Comparison of ENCODE assay signal across 8 cellular contexts in the genomic region with DNA sequence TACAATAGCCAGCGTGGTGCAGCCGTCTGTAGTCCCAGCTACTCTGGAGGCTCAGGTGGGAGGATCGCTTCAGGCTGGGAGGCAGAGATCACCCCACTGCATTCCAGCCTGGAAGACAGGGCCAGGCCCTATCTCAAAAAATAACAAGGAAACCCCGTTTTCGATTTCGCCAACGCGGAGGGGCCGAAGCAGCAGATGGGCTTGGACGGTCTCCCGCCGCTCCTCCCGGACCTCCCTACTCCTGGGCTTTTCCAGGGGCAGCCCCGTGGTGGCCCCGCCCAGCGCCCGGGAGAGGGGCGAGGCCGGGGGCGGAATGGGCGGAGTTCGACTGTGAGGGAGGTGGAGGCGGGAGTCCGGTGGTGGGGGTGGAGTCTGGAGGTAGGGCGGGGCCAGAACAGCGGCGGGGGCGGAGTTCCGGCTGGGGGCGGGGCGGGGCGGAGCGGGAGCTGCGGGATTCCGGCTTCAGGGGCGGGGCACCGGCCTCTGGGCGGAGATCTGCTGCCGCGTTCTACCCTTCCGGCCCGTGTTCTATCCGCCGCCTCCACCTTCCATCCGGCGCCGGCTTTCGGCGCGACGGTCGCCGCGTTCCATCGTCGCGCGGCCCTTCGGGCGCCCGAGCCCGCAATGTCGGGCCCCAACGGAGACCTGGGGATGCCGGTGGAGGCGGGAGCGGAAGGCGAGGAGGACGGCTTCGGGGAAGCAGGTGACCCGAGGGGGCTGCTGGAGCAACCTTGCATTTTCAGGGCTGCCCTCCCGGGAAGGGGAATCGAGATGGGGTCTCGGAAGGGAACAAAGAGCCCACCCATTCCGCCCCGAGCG. TPM values are rescaled to one million over a fixed set of nuclear protein-coding genes. Genes with fewer than 3 reads are reported as not detected.
DNase-seq lines count a peak whose midpoint lies in the region; ATAC-seq, FAIRE-seq and TF ChIP-seq lines count a peak whose summit lies in the region.

TSS of gene BBLN (plus strand) at position 482 of the 819 bp plus-strand sequence. CDS start at position 625, 143 bp downstream.

- H2AFZ ChIP-seq in keratinocyte (ENCODE audit: control insufficient read depth, low read length), result peak within 1 kb of the TSS; percentile 92

- no peak for TF ChIP-seq CTCF in AG04449 (IDR thresholded peaks at IDR 0.05; ENCODE audit: insufficient read depth, low read length, missing control alignments)
- no peak for TF ChIP-seq CTCF in keratinocyte (optimal IDR thresholded peaks at IDR 0.05 in 1 of 3, IDR thresholded peaks at IDR 0.05 in 1 of 3, conservative IDR thresholded peaks at IDR 0.05 in 1 of 3; ENCODE audit: extremely low read depth in 1 of 3, insufficient read depth in 2 of 3, low read length in 3 of 3)

- H3K9ac ChIP-seq in keratinocyte (ENCODE audit: control insufficient read depth, extremely low read depth, insufficient read depth, low read length), result peak within 1 kb of the TSS; percentile 87

- H3K4me1 ChIP-seq in keratinocyte (ENCODE audit: control insufficient read depth, extremely low read depth, insufficient read depth, low read length), result peaks cover 19% of the 10 kb centered on the region

- H3K79me2 ChIP-seq in keratinocyte (ENCODE audit: control insufficient read depth, insufficient read depth, low read length), result peaks cover 5% of the 10 kb centered on the region

- CTCF ChIA-PET in AG04449 (lab: Yijun Ruan, JAX), result interaction anchor here (1.7 to 2.4 kb wide), 2 partner anchors 27 to 42 kb away, joined by 5 to 9 read pairs; no protein-coding TSS in a partner anchor

- peaks cover 3% of the 10 kb centered on the region for H4K20me1 ChIP-seq in keratinocyte (ENCODE audit: control insufficient read depth, extremely low read depth, insufficient read depth, low read length)

- H3K36me3 ChIP-seq in keratinocyte (ENCODE audit: control insufficient read depth in 2 of 2, extremely low read depth in 1 of 2, insufficient read depth in 2 of 2, low read length in 2 of 2), result peaks cover 16 to 18% of the 10 kb centered on the region in 2 experiments

- dilution Hi-C loops in keratinocyte (cut with MboI; ENCODE audit: extremely low pct_ligation_motif_present, low sequenced_read_pairs), result no loop called here

- no peaks in the 10 kb centered on the region for H3K9me3 ChIP-seq in keratinocyte (ENCODE audit: control insufficient read depth, low read depth, low read length)

- peak within 1 kb of the TSS; percentile 69 for H3K27ac ChIP-seq in keratinocyte (ENCODE audit: control insufficient read depth, insufficient read depth, low read length)

- H3K4me2 ChIP-seq in keratinocyte (ENCODE audit: control insufficient read depth, extremely low read depth, insufficient read depth, low read depth, low read length), result peak within 1 kb of the TSS; percentile 94

- DNase-seq in AG04449 (ENCODE audit: low read depth, low spot score) (peak; percentile 17), NCI-H460 (ENCODE audit: extremely low read depth, low read depth) (peak; percentile 92), cerebellar cortex (ENCODE audit: low spot score) (peak; percentile 94), keratinocyte (ENCODE audit: low read depth, low spot score) (peak; percentile 69)
- peak; percentile 96 for DNase-seq in activated CD4-positive, CD25-positive, alpha-beta regulatory T cell treated with anti-CD3 and anti-CD28 coated beads, Interleukin-2, amount 50 U/mL, for 72 hours
- DNase-seq in stimulated activated CD4-positive, alpha-beta T cell treated with anti-CD3 and anti-CD28 coated beads, Interleukin-12 subunit alpha, Interleukin-12 subunit beta, amount 100 ng/mL, for 48 hours (ENCODE audit: low read depth in 2 of 3, low spot score in 1 of 3), result peak; percentile 91 to 95 (median 95)

- ATAC-seq in GM19023 (IDR thresholded peaks at IDR 0.05; ENCODE audit: unreplicated experiment) (peak; percentile 87), HG03280 (IDR thresholded peaks at IDR 0.05; ENCODE audit: unreplicated experiment) (peak; percentile 86)

- FAIRE-seq in keratinocyte (lab: Jason Lieb, UNC), result no peak

- no peaks in the 10 kb centered on the region for H3K27me3 ChIP-seq in keratinocyte (ENCODE audit: control insufficient read depth, extremely low read depth, insufficient read depth, low read length)

- POLR2A ChIA-PET in AG04449 (lab: Yijun Ruan, JAX), result interaction anchor here (0.6 to 1.3 kb wide), 2 partner anchors 9 to 44 kb away, joined by 3 read pairs; no protein-coding TSS in a partner anchor

- H3K4me3 ChIP-seq in AG04449 (ENCODE audit: low read depth, low read length), result peak within 1 kb of the TSS; percentile 81
- peak within 1 kb of the TSS; percentile 89 to 92 (median 90) for H3K4me3 ChIP-seq in keratinocyte (ENCODE audit: control insufficient read depth in 2 of 3, extremely low read depth in 1 of 3, insufficient read depth in 2 of 3, low read depth in 1 of 3, low read length in 3 of 3)

- H3K9me1 ChIP-seq in keratinocyte (ENCODE audit: control insufficient read depth, extremely low read depth, insufficient read depth, low read length), result no peaks in the 10 kb centered on the region

RNA-seq across cellular contexts. Expression of gene BBLN, which starts in this region (rescaled TPM):
- total RNA-seq in NCI-H460 (2014; rRNA removed; shearing (Covaris generic)), result 86.7 and 113 TPM in 2 replicates
- polyA plus RNA-seq in NCI-H460 (2014; cell fraction: nucleus; rRNA removed), result 106 and 177 TPM in 2 replicates
- polyA plus RNA-seq in keratinocyte, result 35.9 to 89.0 TPM (median 50.9 TPM) in 3 replicates
- 10.4 TPM for polyA plus RNA-seq in keratinocyte (2011; ENCODE audit: low read depth)
- polyA plus RNA-seq in keratinocyte (2011; cell fraction: cytosol; rRNA removed), result 52.8 and 158 TPM in 2 replicates
- polyA plus RNA-seq in keratinocyte (2011; cell fraction: nucleus; rRNA removed), result 24.0 and 27.2 TPM in 2 replicates
- 69.5 and 195 TPM in 2 replicates for polyA plus RNA-seq in keratinocyte (2012; ENCODE audit: low replicate concordance)
- 8.2 to 24.0 TPM (median 11.0 TPM) in 3 replicates for polyA minus RNA-seq in keratinocyte
- polyA minus RNA-seq in keratinocyte (2011; cell fraction: cytosol; rRNA and poly(A)+ RNA removed), result 158 TPM
- polyA minus RNA-seq in keratinocyte (2011; cell fraction: nucleus; rRNA and poly(A)+ RNA removed), result 15.7 and 17.5 TPM in 2 replicates

Comparison
In these comparisons a context has a peak if more than half of its experiments do, and no peak if none do; other contexts are left out.
1. Peak in every context shown above with its lines: DNase-seq, ATAC-seq, H3K4me3 ChIP-seq and H3K27ac ChIP-seq.
2. DNase-seq: peak in every context shown above with its lines; median percentile 96 in activated CD4-positive, CD25-positive, alpha-beta regulatory T cell treated with anti-CD3 and anti-CD28 coated beads, Interleukin-2, amount 50 U/mL, for 72 hours; 95 in stimulated activated CD4-positive, alpha-beta T cell treated with anti-CD3 and anti-CD28 coated beads, Interleukin-12 subunit alpha, Interleukin-12 subunit beta, amount 100 ng/mL, for 48 hours; 94 in cerebellar cortex; 92 in NCI-H460; 69 in keratinocyte; 17 in AG04449.